12 cellular contexts compared by ENCODE assay signal in the genomic region with DNA sequence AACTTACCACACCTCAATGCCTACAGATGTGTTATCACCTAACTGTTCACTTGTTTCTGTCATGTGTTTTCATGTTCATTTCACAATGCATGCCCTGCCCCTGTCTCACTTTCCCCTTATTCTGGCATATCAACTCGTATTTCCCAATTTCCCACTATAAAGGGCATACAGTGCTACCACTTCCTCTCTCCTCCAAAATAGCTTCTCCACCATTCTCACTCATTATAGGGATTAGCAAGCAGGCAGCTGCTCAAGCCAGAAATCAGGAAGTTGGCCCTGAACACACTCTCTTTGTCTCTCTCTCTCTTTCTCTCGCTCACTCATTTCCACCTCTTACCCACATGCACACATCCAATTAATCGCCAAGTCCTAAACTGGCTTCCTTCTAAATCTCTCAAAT.
DNase-seq lines count a peak whose midpoint lies in the region; ATAC-seq and TF ChIP-seq lines count a peak whose summit lies in the region.
"Had no signal": no experiment of that assay in that cellular context is flagged by ENCODE, and none has a peak within 500 bp of the region (broad histone marks: within the 10 kb centered on the region; RNA-seq: fewer than 3 reads in every experiment).

No MANE protein-coding gene starts in this region.

- H3K27me3 ChIP-seq in BLaER1 treated with 17β-estradiol and CSF1 and Interleukin-3, amounts not matched to agents 10 nM and 100 nM, result no peaks in the 10 kb centered on the region
- no peaks in the 10 kb centered on the region for H3K27me3 ChIP-seq in WERI-Rb-1 (ENCODE audit: insufficient read depth, low read depth, severe bottlenecking)
- H3K27me3 ChIP-seq: SJSA1, uterus had no signal

- H3K9me3 ChIP-seq in BLaER1 treated with 17β-estradiol and CSF1 and Interleukin-3, amounts not matched to agents 10 nM and 100 nM (replicated peaks in 1 of 11), result no peaks in the 10 kb centered on the region
- no peaks in the 10 kb centered on the region for H3K9me3 ChIP-seq in WERI-Rb-1 (ENCODE audit: severe bottlenecking)
- H3K9me3 ChIP-seq: SJSA1, uterus had no signal

- peak overlapping the region in 7 of 11 experiments; percentile 15 to 71 (median 66); a peak in 12 of 22 replicates for H3K9ac ChIP-seq in BLaER1 treated with 17β-estradiol and CSF1 and Interleukin-3, amounts not matched to agents 10 nM and 100 nM

- H3K4me2 ChIP-seq in BLaER1 treated with 17β-estradiol and CSF1 and Interleukin-3, amounts not matched to agents 10 nM and 100 nM, result peak overlapping the region; percentile 20 to 84 (median 72); a peak in 21 of 22 replicates

- no peak for TF ChIP-seq CTCF in WERI-Rb-1 (IDR thresholded peaks at IDR 0.05; ENCODE audit: low read depth, low read length)

- peak; percentile 32 for DNase-seq in LHCN-M2 (ENCODE audit: low read depth)
- peak; percentile 37 for DNase-seq in WERI-Rb-1
- DNase-seq in medulla oblongata (ENCODE audit: extremely low spot score), result peak; percentile 76
- DNase-seq in hepatic stellate cell (ENCODE audit: low spot score), result no peak
- no peak for DNase-seq in activated CD4-positive, CD25-positive, alpha-beta regulatory T cell treated with anti-CD3 and anti-CD28 coated beads, Interleukin-2, amount 50 U/mL, for 72 hours
- DNase-seq: CD4-positive, alpha-beta memory T cell; posterior cingulate gyrus; uterus had no signal

- H3K36me3 ChIP-seq in BLaER1 treated with 17β-estradiol and CSF1 and Interleukin-3, amounts not matched to agents 10 nM and 100 nM, result no peaks in the 10 kb centered on the region
- no peaks in the 10 kb centered on the region for H3K36me3 ChIP-seq in WERI-Rb-1
- H3K36me3 ChIP-seq: SJSA1, uterus had no signal

- H3K4me3 ChIP-seq in BLaER1 treated with 17β-estradiol and CSF1 and Interleukin-3, amounts not matched to agents 10 nM and 100 nM, result no peak overlapping the region
- no peak overlapping the region for H3K4me3 ChIP-seq in WERI-Rb-1 (ENCODE audit: low read depth, low read length)
- H3K4me3 ChIP-seq: SJSA1, uterus had no signal

- H3K4me1 ChIP-seq in BLaER1 treated with 17β-estradiol and CSF1 and Interleukin-3, amounts not matched to agents 10 nM and 100 nM, result peaks cover 7 to 60% (median 43%) of the 10 kb centered on the region in 10 experiments
- H3K4me1 ChIP-seq: SJSA1, uterus had no signal

- peak overlapping the region in 10 of 11 experiments; percentile 22 to 86 (median 76); a peak in 19 of 22 replicates for H3K27ac ChIP-seq in BLaER1 treated with 17β-estradiol and CSF1 and Interleukin-3, amounts not matched to agents 10 nM and 100 nM
- H3K27ac ChIP-seq in WERI-Rb-1, result peak overlapping the region; percentile 56
- H3K27ac ChIP-seq: SJSA1, uterus had no signal

- ATAC-seq in HG03442 (IDR thresholded peaks at IDR 0.05; ENCODE audit: unreplicated experiment) (no peak), SK-N-SH treated with all-trans-retinoic acid at 6 μM for 48 hours (no peak)

- H4K20me1 ChIP-seq in BLaER1 treated with 17β-estradiol and CSF1 and Interleukin-3, amounts not matched to agents 10 nM and 100 nM, result no peaks in the 10 kb centered on the region

TF ChIP-seq in SK-N-SH treated with all-trans-retinoic acid at 6 μM for 48 hours, 23 proteins besides CTCF, POLR2A, EP300 and RAD21:
- TF ChIP-seq RARB (CRISPR knock-in tag; IDR thresholded peaks at IDR 0.05) (no peak), ZNF565 (CRISPR knock-in tag; conservative IDR thresholded peaks at IDR 0.05; ENCODE audit: low read depth) (no peak), TOX (CRISPR knock-in tag; IDR thresholded peaks at IDR 0.05; ENCODE audit: borderline replicate concordance) (no peak), TCF4 (CRISPR knock-in tag; IDR thresholded peaks at IDR 0.05; ENCODE audit: borderline replicate concordance) (no peak), OSR1 (CRISPR knock-in tag; IDR thresholded peaks at IDR 0.05) (no peak), ZFP3 (CRISPR knock-in tag; IDR thresholded peaks at IDR 0.05) (no peak), BACH2 (CRISPR knock-in tag; IDR thresholded peaks at IDR 0.05; ENCODE audit: borderline replicate concordance) (no peak), CREB5 (CRISPR knock-in tag; IDR thresholded peaks at IDR 0.05; ENCODE audit: low read depth) (no peak), GLIS3 (CRISPR knock-in tag; IDR thresholded peaks at IDR 0.05) (no peak), PPARA (CRISPR knock-in tag; IDR thresholded peaks at IDR 0.05; ENCODE audit: borderline replicate concordance) (no peak), SNAI2 (CRISPR knock-in tag; IDR thresholded peaks at IDR 0.05) (no peak), ZNF70 (CRISPR knock-in tag; IDR thresholded peaks at IDR 0.05) (no peak), CSDC2 (CRISPR knock-in tag; IDR thresholded peaks at IDR 0.05) (no peak), ARNTL (CRISPR knock-in tag; IDR thresholded peaks at IDR 0.05; ENCODE audit: borderline replicate concordance, low read depth) (no peak), POU6F1 (CRISPR knock-in tag; IDR thresholded peaks at IDR 0.05; ENCODE audit: borderline replicate concordance, low read depth) (no peak)
- TF ChIP-seq, protein P1, sequence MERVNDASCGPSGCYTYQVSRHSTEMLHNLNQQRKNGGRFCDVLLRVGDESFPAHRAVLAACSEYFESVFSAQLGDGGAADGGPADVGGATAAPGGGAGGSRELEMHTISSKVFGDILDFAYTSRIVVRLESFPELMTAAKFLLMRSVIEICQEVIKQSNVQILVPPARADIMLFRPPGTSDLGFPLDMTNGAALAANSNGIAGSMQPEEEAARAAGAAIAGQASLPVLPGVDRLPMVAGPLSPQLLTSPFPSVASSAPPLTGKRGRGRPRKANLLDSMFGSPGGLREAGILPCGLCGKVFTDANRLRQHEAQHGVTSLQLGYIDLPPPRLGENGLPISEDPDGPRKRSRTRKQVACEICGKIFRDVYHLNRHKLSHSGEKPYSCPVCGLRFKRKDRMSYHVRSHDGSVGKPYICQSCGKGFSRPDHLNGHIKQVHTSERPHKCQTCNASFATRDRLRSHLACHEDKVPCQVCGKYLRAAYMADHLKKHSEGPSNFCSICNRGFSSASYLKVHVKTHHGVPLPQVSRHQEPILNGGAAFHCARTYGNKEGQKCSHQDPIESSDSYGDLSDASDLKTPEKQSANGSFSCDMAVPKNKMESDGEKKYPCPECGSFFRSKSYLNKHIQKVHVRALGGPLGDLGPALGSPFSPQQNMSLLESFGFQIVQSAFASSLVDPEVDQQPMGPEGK (CRISPR knock-in tag; IDR thresholded peaks at IDR 0.05; ENCODE audit: borderline replicate concordance), result no peak

Comparison
In these comparisons a context has a peak if more than half of its experiments do, and no peak if none do; other contexts are left out.
1. DNase-seq: peak in LHCN-M2 (single experiment), WERI-Rb-1 (single experiment) and medulla oblongata (single experiment); none in hepatic stellate cell (single experiment) and activated CD4-positive, CD25-positive, alpha-beta regulatory T cell treated with anti-CD3 and anti-CD28 coated beads, Interleukin-2, amount 50 U/mL, for 72 hours (single experiment).